1 cellular context compared by ENCODE assay signal in the genomic region with DNA sequence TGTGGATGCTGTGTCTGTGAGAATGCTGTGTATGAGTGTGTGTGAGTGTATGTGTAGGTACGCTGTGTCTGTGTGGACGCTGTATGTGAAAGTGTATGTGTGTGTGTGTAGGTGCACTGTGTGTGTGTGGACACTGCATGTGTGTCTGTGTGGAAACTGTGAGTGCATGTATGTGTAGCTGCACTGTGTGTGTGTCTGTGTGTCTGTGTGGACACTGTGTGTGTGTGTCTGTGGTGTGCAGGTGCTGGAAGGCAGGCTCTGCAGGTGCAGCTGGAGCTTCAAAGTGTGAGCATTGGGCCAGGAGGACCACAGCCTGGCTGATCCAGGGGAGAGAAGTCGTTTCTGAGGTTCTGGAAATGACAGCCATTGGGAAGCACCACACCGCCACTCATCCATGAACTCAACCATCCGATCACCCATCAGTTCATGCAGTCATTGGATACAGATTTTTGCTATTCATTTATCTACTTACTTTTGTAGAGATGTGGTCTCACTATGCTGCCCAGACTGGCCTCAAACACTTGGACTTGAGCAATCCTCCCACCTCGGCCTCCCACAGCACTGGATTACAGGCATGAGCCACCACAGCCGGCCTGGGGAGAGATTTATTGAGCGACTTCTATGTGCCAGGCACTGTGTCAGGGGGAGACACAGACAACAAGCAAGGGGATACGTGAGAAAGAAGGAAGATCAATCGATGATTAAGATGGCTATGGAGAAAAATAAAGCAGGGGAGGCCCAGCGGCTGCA.
A peak's percentile ranks its signal among the peaks of the same experiment; 100 is the strongest.
TF ChIP-seq lines count a peak whose summit lies in the region.

No MANE protein-coding gene starts in this region.

TF ChIP-seq in HepG2, 621 proteins besides CTCF, POLR2A, EP300 and RAD21:
- TF ChIP-seq MTA1 (CRISPR knock-in tag; IDR thresholded peaks at IDR 0.05; ENCODE audit: borderline replicate concordance) = no peak
- TF ChIP-seq, protein P1, sequence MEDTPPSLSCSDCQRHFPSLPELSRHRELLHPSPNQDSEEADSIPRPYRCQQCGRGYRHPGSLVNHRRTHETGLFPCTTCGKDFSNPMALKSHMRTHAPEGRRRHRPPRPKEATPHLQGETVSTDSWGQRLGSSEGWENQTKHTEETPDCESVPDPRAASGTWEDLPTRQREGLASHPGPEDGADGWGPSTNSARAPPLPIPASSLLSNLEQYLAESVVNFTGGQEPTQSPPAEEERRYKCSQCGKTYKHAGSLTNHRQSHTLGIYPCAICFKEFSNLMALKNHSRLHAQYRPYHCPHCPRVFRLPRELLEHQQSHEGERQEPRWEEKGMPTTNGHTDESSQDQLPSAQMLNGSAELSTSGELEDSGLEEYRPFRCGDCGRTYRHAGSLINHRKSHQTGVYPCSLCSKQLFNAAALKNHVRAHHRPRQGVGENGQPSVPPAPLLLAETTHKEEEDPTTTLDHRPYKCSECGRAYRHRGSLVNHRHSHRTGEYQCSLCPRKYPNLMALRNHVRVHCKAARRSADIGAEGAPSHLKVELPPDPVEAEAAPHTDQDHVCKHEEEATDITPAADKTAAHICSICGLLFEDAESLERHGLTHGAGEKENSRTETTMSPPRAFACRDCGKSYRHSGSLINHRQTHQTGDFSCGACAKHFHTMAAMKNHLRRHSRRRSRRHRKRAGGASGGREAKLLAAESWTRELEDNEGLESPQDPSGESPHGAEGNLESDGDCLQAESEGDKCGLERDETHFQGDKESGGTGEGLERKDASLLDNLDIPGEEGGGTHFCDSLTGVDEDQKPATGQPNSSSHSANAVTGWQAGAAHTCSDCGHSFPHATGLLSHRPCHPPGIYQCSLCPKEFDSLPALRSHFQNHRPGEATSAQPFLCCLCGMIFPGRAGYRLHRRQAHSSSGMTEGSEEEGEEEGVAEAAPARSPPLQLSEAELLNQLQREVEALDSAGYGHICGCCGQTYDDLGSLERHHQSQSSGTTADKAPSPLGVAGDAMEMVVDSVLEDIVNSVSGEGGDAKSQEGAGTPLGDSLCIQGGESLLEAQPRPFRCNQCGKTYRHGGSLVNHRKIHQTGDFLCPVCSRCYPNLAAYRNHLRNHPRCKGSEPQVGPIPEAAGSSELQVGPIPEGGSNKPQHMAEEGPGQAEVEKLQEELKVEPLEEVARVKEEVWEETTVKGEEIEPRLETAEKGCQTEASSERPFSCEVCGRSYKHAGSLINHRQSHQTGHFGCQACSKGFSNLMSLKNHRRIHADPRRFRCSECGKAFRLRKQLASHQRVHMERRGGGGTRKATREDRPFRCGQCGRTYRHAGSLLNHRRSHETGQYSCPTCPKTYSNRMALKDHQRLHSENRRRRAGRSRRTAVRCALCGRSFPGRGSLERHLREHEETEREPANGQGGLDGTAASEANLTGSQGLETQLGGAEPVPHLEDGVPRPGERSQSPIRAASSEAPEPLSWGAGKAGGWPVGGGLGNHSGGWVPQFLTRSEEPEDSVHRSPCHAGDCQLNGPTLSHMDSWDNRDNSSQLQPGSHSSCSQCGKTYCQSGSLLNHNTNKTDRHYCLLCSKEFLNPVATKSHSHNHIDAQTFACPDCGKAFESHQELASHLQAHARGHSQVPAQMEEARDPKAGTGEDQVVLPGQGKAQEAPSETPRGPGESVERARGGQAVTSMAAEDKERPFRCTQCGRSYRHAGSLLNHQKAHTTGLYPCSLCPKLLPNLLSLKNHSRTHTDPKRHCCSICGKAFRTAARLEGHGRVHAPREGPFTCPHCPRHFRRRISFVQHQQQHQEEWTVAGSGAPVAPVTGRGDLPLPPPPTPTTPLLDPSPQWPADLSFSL (CRISPR knock-in tag; IDR thresholded peaks at IDR 0.05) = 0 out of 2 replicates have a peak, but pooled peaks have one; percentile 64
